ENCODE assay signal across 13 cellular contexts in the genomic region with DNA sequence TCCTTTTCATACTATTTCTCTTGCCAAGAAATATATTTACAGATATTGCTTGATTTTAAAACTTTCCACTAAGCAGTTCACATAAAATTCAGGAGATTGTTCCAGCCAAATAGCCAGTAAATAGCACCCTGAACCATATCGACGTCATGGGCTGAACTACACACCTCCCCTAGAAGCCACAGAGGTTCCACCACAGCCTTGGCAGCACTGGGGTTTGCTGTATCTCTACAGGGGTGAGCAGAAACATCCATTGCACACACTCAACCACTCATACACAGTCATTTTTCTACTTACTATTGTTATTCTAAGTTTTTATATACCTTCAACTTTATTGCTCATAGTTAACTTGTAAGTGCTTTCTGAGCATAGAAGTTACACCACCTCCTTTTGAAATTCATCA. TPM values are rescaled to one million over a fixed set of nuclear protein-coding genes. Genes with fewer than 3 reads are reported as not detected.
DNase-seq lines count a peak whose midpoint lies in the region; ATAC-seq and TF ChIP-seq lines count a peak whose summit lies in the region.
"Had no signal": no experiment of that assay in that cellular context is flagged by ENCODE, and none has a peak within 500 bp of the region (broad histone marks: within the 10 kb centered on the region; RNA-seq: fewer than 3 reads in every experiment).

No MANE protein-coding gene starts in this region.

- TF ChIP-seq CTCF in CD8-positive, alpha-beta T cell (IDR thresholded peaks at IDR 0.05), result no peak
- no peak for TF ChIP-seq CTCF in spleen (IDR thresholded peaks at IDR 0.05 in 8 of 11, conservative IDR thresholded peaks at IDR 0.05 in 3 of 11)

- no peak overlapping the region for H3K4me3 ChIP-seq in CD8-positive, alpha-beta T cell (ENCODE audit: low read depth, low read length)
- no peak overlapping the region for H3K4me3 ChIP-seq in spleen

- H3K27ac Mint-ChIP-seq in CD8-positive, alpha-beta T cell, result peak overlapping the region; percentile 87
- no peak overlapping the region for H3K27ac Mint-ChIP-seq in T-helper 2 cell treated with Interferon-gamma antibody and Interleukin-4, amounts not matched to agents 5 μg/mL and 100 μg/mL, for 36 hours

- H3K9me3 ChIP-seq in CD8-positive, alpha-beta T cell (ENCODE audit: low read length), result no peaks in the 10 kb centered on the region
- no peaks in the 10 kb centered on the region for H3K9me3 ChIP-seq in spleen

- H3K4me1 Mint-ChIP-seq in CD8-positive, alpha-beta T cell (ENCODE audit: low read depth), result peaks cover 48% of the 10 kb centered on the region
- H3K4me1 Mint-ChIP-seq in T-helper 2 cell treated with Interferon-gamma antibody and Interleukin-4, amounts not matched to agents 5 μg/mL and 100 μg/mL, for 36 hours (ENCODE audit: low read depth), result no peaks in the 10 kb centered on the region

- no peaks in the 10 kb centered on the region for H3K9me3 Mint-ChIP-seq in CD8-positive, alpha-beta T cell
- no peaks in the 10 kb centered on the region for H3K9me3 Mint-ChIP-seq in T-helper 2 cell treated with Interferon-gamma antibody and Interleukin-4, amounts not matched to agents 5 μg/mL and 100 μg/mL, for 36 hours

- ATAC-seq in CD8-positive, alpha-beta T cell, result peak; percentile 97
- ATAC-seq in GM18868 (IDR thresholded peaks at IDR 0.05; ENCODE audit: unreplicated experiment) (no peak), GM18870 (IDR thresholded peaks at IDR 0.05; ENCODE audit: unreplicated experiment) (no peak)

- DNase-seq in CD8-positive, alpha-beta T cell, result peak; percentile 27 to 87 (median 68)
- DNase-seq in T-helper 2 cell treated with Interferon-gamma antibody and Interleukin-4, amounts not matched to agents 5 μg/mL and 100 μg/mL, for 36 hours (ENCODE audit: low spot score), result peak; percentile 30
- peak; percentile 16 for DNase-seq in activated naive CD8-positive, alpha-beta T cell treated with anti-CD3 and anti-CD28 coated beads, Interleukin-2, amount 50 U/mL, for 16 hours (ENCODE audit: low read depth, low spot score)
- DNase-seq in spleen (peak; percentile 74), SIG-M5 (lab: John Stamatoyannopoulos, UW) (no peak), head of caudate nucleus (no peak)
- DNase-seq: GDM1, mesendoderm, NCI-H187, substantia nigra had no signal

- TF ChIP-seq POLR2A in spleen (IDR thresholded peaks at IDR 0.05), result no peak

- peak overlapping the region; percentile 37 for H3K4me3 Mint-ChIP-seq in CD8-positive, alpha-beta T cell
- H3K4me3 Mint-ChIP-seq in T-helper 2 cell treated with Interferon-gamma antibody and Interleukin-4, amounts not matched to agents 5 μg/mL and 100 μg/mL, for 36 hours, result no peak overlapping the region

- no peaks in the 10 kb centered on the region for H3K27me3 Mint-ChIP-seq in CD8-positive, alpha-beta T cell (ENCODE audit: low read depth)
- H3K27me3 Mint-ChIP-seq in T-helper 2 cell treated with Interferon-gamma antibody and Interleukin-4, amounts not matched to agents 5 μg/mL and 100 μg/mL, for 36 hours (ENCODE audit: low read depth), result peaks cover 32% of the 10 kb centered on the region

- intact Hi-C loops in CD8-positive, alpha-beta T cell (cut with DNase I, micrococcal nuclease), result loop anchor here (2.0 to 10.0 kb wide), 6 partner anchors 63 to 343 kb away; partner anchors contain the start of genes GABARAPL1 (in 1 of the 2) and MAGOHB (in 1 of the 2)
- intact Hi-C loops in spleen (cut with DNase I; ENCODE audit: low total_unique reads) (no loop called here), head of caudate nucleus (cut with DNase I) (no loop called here)

- H3K27ac ChIP-seq in CD8-positive, alpha-beta T cell (ENCODE audit: low read depth, low read length), result no peak overlapping the region
- H3K27ac ChIP-seq in spleen, result peak overlapping the region in 1 of 8 donors; percentile 55

- peaks cover 43% of the 10 kb centered on the region for H3K4me1 ChIP-seq in CD8-positive, alpha-beta T cell (ENCODE audit: insufficient read depth, low read length)
- H3K4me1 ChIP-seq in spleen, result peaks cover 0 to 7% (median 0%) of the 10 kb centered on the region in 6 donors

- CTCF ChIA-PET in CD8-positive, alpha-beta T cell (lab: Charles Lee), result interaction anchor here (1.3 kb wide), 1 partner anchor 131 kb away, joined by 3 read pairs; no protein-coding TSS in a partner anchor

- 58 to 77% (median 67%) methylated on average over 2 of the region's 2 CpGs for WGBS in spleen, 5 donors

- POLR2A ChIA-PET in CD8-positive, alpha-beta T cell (lab: Charles Lee), result interaction anchor here (0.8 to 1.2 kb wide), 2 partner anchors 16 to 39 kb away, joined by 3 to 5 read pairs; no protein-coding TSS in a partner anchor

- H3K27me3 ChIP-seq in CD8-positive, alpha-beta T cell (ENCODE audit: insufficient read depth, low read length), result no peaks in the 10 kb centered on the region
- no peaks in the 10 kb centered on the region for H3K27me3 ChIP-seq in spleen (replicated peaks in 1 of 7)

- no peaks in the 10 kb centered on the region for H3K36me3 Mint-ChIP-seq in CD8-positive, alpha-beta T cell
- no peaks in the 10 kb centered on the region for H3K36me3 Mint-ChIP-seq in T-helper 2 cell treated with Interferon-gamma antibody and Interleukin-4, amounts not matched to agents 5 μg/mL and 100 μg/mL, for 36 hours (ENCODE audit: low read depth)

- H3K36me3 ChIP-seq in CD8-positive, alpha-beta T cell (ENCODE audit: insufficient read depth, low read length), result no peaks in the 10 kb centered on the region
- H3K36me3 ChIP-seq in spleen, result no peaks in the 10 kb centered on the region

RNA-seq across cellular contexts. Expression of gene EIF2S3B, which starts 8.1 kb away (rescaled TPM):
- 1 to 10 TPM; 1.1 to 1.4 TPM for total RNA-seq in CD8-positive, alpha-beta T cell
- total RNA-seq in spleen, result 1 to 10 TPM in 3 of 7 donors, under 1 TPM in 4; 0.79 to 1.8 (median 0.95) TPM
- polyA plus RNA-seq in spleen, result under 1 TPM; 0.33 to 0.96 (median 0.39) TPM

RNA-seq across cellular contexts. Expression of gene KLRC1, which starts 44.4 kb away (rescaled TPM):
- total RNA-seq in CD8-positive, alpha-beta T cell, result 1 to 10 TPM; 3.4 to 4.0 TPM
- 10 to 100 TPM in 1 of 7 donors, 1 to 10 TPM in 6; 1.5 to 11.0 (median 4.6) TPM for total RNA-seq in spleen
- 1 to 10 TPM in 2 of 3 donors, under 1 TPM in 1; 0.77 to 2.3 (median 2.1) TPM for polyA plus RNA-seq in spleen
- total RNA-seq: pulmonary artery endothelial cell had no signal

Comparison
In these comparisons a context has a peak if more than half of its experiments do, and no peak if none do; other contexts are left out.
1. DNase-seq: peak in CD8-positive, alpha-beta T cell (7 of 7), T-helper 2 cell treated with Interferon-gamma antibody and Interleukin-4, amounts not matched to agents 5 μg/mL and 100 μg/mL, for 36 hours (single experiment), activated naive CD8-positive, alpha-beta T cell treated with anti-CD3 and anti-CD28 coated beads, Interleukin-2, amount 50 U/mL, for 16 hours (single experiment) and spleen (single experiment); none in SIG-M5 (single experiment) and head of caudate nucleus (0 of 42).
2. intact Hi-C loops: an anchor here in CD8-positive, alpha-beta T cell (2.0 to 10.0 kb wide); none called in spleen and head of caudate nucleus.